ENCODE assay signal across 8 cellular contexts in the genomic region with DNA sequence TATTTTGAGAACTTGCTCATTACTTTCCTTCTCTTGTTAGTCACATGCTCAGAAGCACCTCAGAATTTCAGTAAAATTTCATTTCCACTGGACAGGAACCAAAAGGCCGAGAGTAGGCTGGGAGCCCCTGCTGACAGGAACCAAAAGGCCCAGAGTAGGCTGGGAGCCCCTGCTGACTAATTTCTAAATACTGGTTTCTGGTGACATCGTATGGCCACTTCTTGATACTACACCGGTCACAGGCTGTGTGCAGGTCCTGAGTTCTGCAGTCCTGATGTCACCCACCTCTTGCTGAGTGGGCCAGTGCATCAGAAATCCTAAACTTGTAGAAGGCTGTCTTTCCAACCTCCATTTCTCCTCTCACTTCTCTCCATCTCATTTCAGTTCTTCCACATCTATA. TPM values are rescaled to one million over a fixed set of nuclear protein-coding genes. Genes with fewer than 3 reads are reported as not detected.
A peak's percentile ranks its signal among the peaks of the same experiment; 100 is the strongest.
DNase-seq lines count a peak whose midpoint lies in the region; ATAC-seq and TF ChIP-seq lines count a peak whose summit lies in the region.

No MANE protein-coding gene starts in this region.

- no peaks in the 10 kb centered on the region for H3K36me3 Mint-ChIP-seq in activated CD8-positive, alpha-beta memory T cell treated with anti-CD3 and anti-CD28 coated beads, Interleukin-2, amount 10 ng/mL, durations not matched to agents 7 days and 5 days
- no peaks in the 10 kb centered on the region for H3K36me3 Mint-ChIP-seq in endodermal cell (ENCODE audit: low read depth)
- no peaks in the 10 kb centered on the region for H3K36me3 Mint-ChIP-seq in nephron (ENCODE audit: low read depth)
- H3K36me3 Mint-ChIP-seq in CD8-positive, alpha-beta memory T cell: no peaks in the 10 kb centered on the region

- H3K36me3 ChIP-seq in Peyer's patch (no peaks in the 10 kb centered on the region), endodermal cell (ENCODE audit: control insufficient read depth, insufficient read depth, low read length) (no peaks in the 10 kb centered on the region)
- H3K36me3 ChIP-seq in CD8-positive, alpha-beta memory T cell (ENCODE audit: insufficient read depth, low read length): no peaks in the 10 kb centered on the region

- no peaks in the 10 kb centered on the region for H3K9me3 Mint-ChIP-seq in activated CD8-positive, alpha-beta memory T cell treated with anti-CD3 and anti-CD28 coated beads, Interleukin-2, amount 10 ng/mL, durations not matched to agents 7 days and 5 days (ENCODE audit: low read depth)
- no peaks in the 10 kb centered on the region for H3K9me3 Mint-ChIP-seq in endodermal cell
- no peaks in the 10 kb centered on the region for H3K9me3 Mint-ChIP-seq in nephron
- no peaks in the 10 kb centered on the region for H3K9me3 Mint-ChIP-seq in CD8-positive, alpha-beta memory T cell

- 13 to 14% methylated on average over 3 of the region's 3 CpGs for WGBS in endodermal cell (ENCODE audit: insufficient coverage in 1 of 2, insufficient read length in 1 of 2), 2 experiments

- peak; percentile 75 for ATAC-seq in activated CD8-positive, alpha-beta memory T cell treated with anti-CD3 and anti-CD28 coated beads, Interleukin-2, amount 10 ng/mL, durations not matched to agents 7 days and 5 days
- ATAC-seq in GM21737 (IDR thresholded peaks at IDR 0.05; ENCODE audit: unreplicated experiment): peak; percentile 88

- no peak for DNase-seq in activated CD8-positive, alpha-beta memory T cell treated with anti-CD3 and anti-CD28 coated beads, Interleukin-2, amount 10 ng/mL, durations not matched to agents 7 days and 5 days
- DNase-seq in activated CD8-positive, alpha-beta memory T cell treated with anti-CD3 and anti-CD28 coated beads, Interleukin-2, amount 50 U/mL, for 48 hours: no peak
- DNase-seq in HS-5 (ENCODE audit: low read depth) (peak; percentile 32), Peyer's patch (no peak), endodermal cell (peak; percentile 85)
- no peak for DNase-seq in CD8-positive, alpha-beta memory T cell

- H3K27ac ChIP-seq in Peyer's patch (no peak overlapping the region), endodermal cell (ENCODE audit: low read depth, low read length) (no peak overlapping the region)
- no peak overlapping the region for H3K27ac ChIP-seq in CD8-positive, alpha-beta memory T cell (ENCODE audit: low read depth, low read length)

- H3K27me3 Mint-ChIP-seq in activated CD8-positive, alpha-beta memory T cell treated with anti-CD3 and anti-CD28 coated beads, Interleukin-2, amount 10 ng/mL, durations not matched to agents 7 days and 5 days: peaks cover 42% of the 10 kb centered on the region
- H3K27me3 Mint-ChIP-seq in endodermal cell (ENCODE audit: insufficient read depth): peaks cover 49% of the 10 kb centered on the region
- peaks cover 53% of the 10 kb centered on the region for H3K27me3 Mint-ChIP-seq in nephron (ENCODE audit: low read depth)
- H3K27me3 Mint-ChIP-seq in CD8-positive, alpha-beta memory T cell: peaks cover 30 to 44% of the 10 kb centered on the region in 2 donors

- H3K9me3 ChIP-seq in Peyer's patch: no peaks in the 10 kb centered on the region
- no peaks in the 10 kb centered on the region for H3K9me3 ChIP-seq in endodermal cell (ENCODE audit: control insufficient read depth, low read length)
- no peaks in the 10 kb centered on the region for H3K9me3 ChIP-seq in CD8-positive, alpha-beta memory T cell (ENCODE audit: low read length)

- H3K4me3 ChIP-seq in Peyer's patch (no peak overlapping the region), endodermal cell (ENCODE audit: low read length) (no peak overlapping the region)
- H3K4me3 ChIP-seq in CD8-positive, alpha-beta memory T cell (ENCODE audit: low read length): no peak overlapping the region

- TF ChIP-seq CTCF in Peyer's patch (IDR thresholded peaks at IDR 0.05) (peak in 4 of 6 experiments; percentile 23 to 54 (median 50)), endodermal cell (conservative IDR thresholded peaks at IDR 0.05) (peak; percentile 87), nephron (IDR thresholded peaks at IDR 0.05; ENCODE audit: unreplicated experiment in 3 of 3) (peak; percentile 76 to 87 (median 79))

- H3K9ac ChIP-seq in endodermal cell (ENCODE audit: extremely low read depth, low read length, poor library complexity, severe bottlenecking): no peak overlapping the region

- no peaks in the 10 kb centered on the region for H3K4me1 ChIP-seq in Peyer's patch
- H3K4me1 ChIP-seq in endodermal cell (ENCODE audit: control insufficient read depth, insufficient read depth, low read length): no peaks in the 10 kb centered on the region
- H3K4me1 ChIP-seq in CD8-positive, alpha-beta memory T cell (ENCODE audit: insufficient read depth, low read length): no peaks in the 10 kb centered on the region

- H3K4me3 Mint-ChIP-seq in activated CD8-positive, alpha-beta memory T cell treated with anti-CD3 and anti-CD28 coated beads, Interleukin-2, amount 10 ng/mL, durations not matched to agents 7 days and 5 days: no peak overlapping the region
- no peak overlapping the region for H3K4me3 Mint-ChIP-seq in endodermal cell
- H3K4me3 Mint-ChIP-seq in nephron: no peak overlapping the region
- H3K4me3 Mint-ChIP-seq in CD8-positive, alpha-beta memory T cell: no peak overlapping the region

- TF ChIP-seq POLR2A in Peyer's patch (IDR thresholded peaks at IDR 0.05): no peak

- no peaks in the 10 kb centered on the region for H3K4me1 Mint-ChIP-seq in activated CD8-positive, alpha-beta memory T cell treated with anti-CD3 and anti-CD28 coated beads, Interleukin-2, amount 10 ng/mL, durations not matched to agents 7 days and 5 days
- H3K4me1 Mint-ChIP-seq in endodermal cell: peaks cover 5% of the 10 kb centered on the region
- no peaks in the 10 kb centered on the region for H3K4me1 Mint-ChIP-seq in nephron
- H3K4me1 Mint-ChIP-seq in CD8-positive, alpha-beta memory T cell: no peaks in the 10 kb centered on the region

- H3K27me3 ChIP-seq in Peyer's patch (no peaks in the 10 kb centered on the region), endodermal cell (ENCODE audit: control insufficient read depth, insufficient read depth, low read length, poor library complexity, severe bottlenecking) (peaks cover 46% of the 10 kb centered on the region)
- no peaks in the 10 kb centered on the region for H3K27me3 ChIP-seq in CD8-positive, alpha-beta memory T cell (ENCODE audit: insufficient read depth, low read length, poor library complexity, severe bottlenecking)

- POLR2A ChIA-PET in CD8-positive, alpha-beta memory T cell (lab: Charles Lee): no interaction called here

- CTCF ChIA-PET in activated CD8-positive, alpha-beta memory T cell treated with anti-CD3 and anti-CD28 coated beads, Interleukin-2, amount 10 ng/mL, durations not matched to agents 7 days and 5 days (lab: Charles Lee): no interaction called here
- CTCF ChIA-PET in CD8-positive, alpha-beta memory T cell (lab: Charles Lee): no interaction called here

- H3K27ac Mint-ChIP-seq in activated CD8-positive, alpha-beta memory T cell treated with anti-CD3 and anti-CD28 coated beads, Interleukin-2, amount 10 ng/mL, durations not matched to agents 7 days and 5 days: no peak overlapping the region
- H3K27ac Mint-ChIP-seq in endodermal cell: no peak overlapping the region
- no peak overlapping the region for H3K27ac Mint-ChIP-seq in nephron
- no peak overlapping the region for H3K27ac Mint-ChIP-seq in CD8-positive, alpha-beta memory T cell

RNA-seq across cellular contexts. Expression of a gene that starts 17.7 kb away (rescaled TPM):
- not detected for total RNA-seq in activated CD8-positive, alpha-beta memory T cell treated with anti-CD3 and anti-CD28 coated beads, Interleukin-2, amount 10 ng/mL, durations not matched to agents 7 days and 5 days
- total RNA-seq in Peyer's patch: not detected
- total RNA-seq in endodermal cell: not detected
- 0.39 TPM for polyA plus RNA-seq in endodermal cell (2013, experiment 1 of 2)
- polyA plus RNA-seq in endodermal cell (2013, experiment 2 of 2): 0.54 TPM
- not detected for total RNA-seq in CD8-positive, alpha-beta memory T cell
- not detected for polyA plus RNA-seq in CD8-positive, alpha-beta memory T cell

Comparison
In these comparisons a context has a peak if more than half of its experiments do, and no peak if none do; other contexts are left out.
1. DNase-seq: peak in HS-5 (single experiment) and endodermal cell (single experiment); none in activated CD8-positive, alpha-beta memory T cell treated with anti-CD3 and anti-CD28 coated beads, Interleukin-2, amount 10 ng/mL, durations not matched to agents 7 days and 5 days (single experiment), activated CD8-positive, alpha-beta memory T cell treated with anti-CD3 and anti-CD28 coated beads, Interleukin-2, amount 50 U/mL, for 48 hours (single experiment), Peyer's patch (0 of 3) and CD8-positive, alpha-beta memory T cell (0 of 5).
2. Peak in every context shown above with its lines, with median percentiles within 50 percentile points of each other: CTCF ChIP-seq.